ENCODE assay signal across 25 cellular contexts in genomic region chrX:14884714-14885113, GRCh38.
"Had no signal": no experiment of that assay in that cellular context is flagged by ENCODE, and none has a peak within 500 bp of the region (broad histone marks: within the 10 kb centered on the region; RNA-seq: fewer than 3 reads in every experiment).

No MANE protein-coding gene starts in this region.

- H3K27ac ChIP-seq: heart right ventricle, left ventricle myocardium inferior, lower lobe of right lung, psoas muscle, right lobe of liver, spleen, suprapubic skin had no signal

- DNase-seq: effector memory CD4-positive, alpha-beta T cell; heart right ventricle; hypothalamus; islet precursor cell; left cardiac atrium; left ventricle myocardium inferior; lower lobe of right lung; psoas muscle; retina; right lobe of liver; spleen; stimulated activated CD4-positive, alpha-beta T cell treated with anti-CD3 and anti-CD28 coated beads, Interleukin-15, amount 100 ng/mL, for 24 hours; stimulated activated CD4-positive, alpha-beta T cell treated with anti-CD3 and anti-CD28 coated beads, Interleukin-1b, Interleukin-23, amount 100 ng/mL, for 48 hours; stimulated activated CD4-positive, alpha-beta T cell treated with anti-CD3 and anti-CD28 coated beads, Interleukin-4, amount 100 ng/mL, for 4 hours; stimulated activated naive CD4-positive, alpha-beta T cell; thyroid gland had no signal

- H3K36me3 Mint-ChIP-seq: type B pancreatic cell had no signal

- H3K27me3 ChIP-seq: heart right ventricle, right lobe of liver, spleen, suprapubic skin, thyroid gland had no signal

- H3K36me3 ChIP-seq: heart right ventricle, left ventricle myocardium inferior, lower lobe of right lung, right lobe of liver, spleen, suprapubic skin, thyroid gland had no signal

- ATAC-seq: esophagus mucosa, heart right ventricle, left cardiac atrium, lower lobe of right lung, psoas muscle, right lobe of liver had no signal

- FAIRE-seq: endometrium, frontal cortex, urothelium cell line had no signal

- H3K4me3 Mint-ChIP-seq: memory B cell, mesothelial cell of epicardium, nephron, type B pancreatic cell had no signal

- H3K9me3 Mint-ChIP-seq: memory B cell, nephron had no signal

- H3K27me3 Mint-ChIP-seq: memory B cell, type B pancreatic cell had no signal

- H3K27ac Mint-ChIP-seq: memory B cell, mesothelial cell of epicardium, nephron, type B pancreatic cell had no signal

- H3K4me3 ChIP-seq: heart right ventricle, left ventricle myocardium inferior, lower lobe of right lung, psoas muscle, right lobe of liver, spleen, suprapubic skin, thyroid gland had no signal

- H3K4me1 Mint-ChIP-seq: mesothelial cell of epicardium, nephron had no signal

- H3K9me3 ChIP-seq: heart right ventricle, left ventricle myocardium inferior, lower lobe of right lung, psoas muscle, right lobe of liver, spleen, suprapubic skin, thyroid gland had no signal

- H3K4me1 ChIP-seq: left ventricle myocardium inferior, lower lobe of right lung, psoas muscle, right lobe of liver, spleen, suprapubic skin had no signal
